In genomic region chr10:96863922-96864543, GRCh38 we compare ENCODE assay signal across 1 cellular context.
TF ChIP-seq lines count a peak whose summit lies in the region.

No MANE protein-coding gene starts in this region.

TF ChIP-seq in HepG2, 621 proteins besides CTCF, POLR2A, EP300 and RAD21 (continued from another document and continues in another):
- TF ChIP-seq CREB3 (CRISPR knock-in tag; IDR thresholded peaks at IDR 0.05) (no peak), BHLHE40 (IDR thresholded peaks at IDR 0.05; ENCODE audit: low read length) (no peak), CENPX (CRISPR knock-in tag; IDR thresholded peaks at IDR 0.05) (no peak), ZNF318 (CRISPR knock-in tag; IDR thresholded peaks at IDR 0.05) (no peak), ZNF768 (CRISPR knock-in tag; IDR thresholded peaks at IDR 0.05) (no peak), ZNF530 (CRISPR knock-in tag; IDR thresholded peaks at IDR 0.05; ENCODE audit: low read depth) (no peak), ZNF121 (CRISPR knock-in tag; IDR thresholded peaks at IDR 0.05) (no peak), LRRFIP1 (CRISPR knock-in tag; conservative IDR thresholded peaks at IDR 0.05) (no peak), JUND (CRISPR knock-in tag; IDR thresholded peaks at IDR 0.05) (peak; percentile 91; the same call in 1 of the 2 replicates), ZNF512B (CRISPR knock-in tag; IDR thresholded peaks at IDR 0.05; ENCODE audit: borderline replicate concordance) (no peak), GABPA (IDR thresholded peaks at IDR 0.05; ENCODE audit: low read depth, low read length) (no peak), GABPA (CRISPR knock-in tag; IDR thresholded peaks at IDR 0.05; ENCODE audit: low read depth) (peak; percentile 51; the same call in 1 of the 2 replicates), AGO1 (IDR thresholded peaks at IDR 0.05; ENCODE audit: low read depth, low read length, poor library complexity, severe bottlenecking) (no peak), ZSCAN31 (CRISPR knock-in tag; IDR thresholded peaks at IDR 0.05; ENCODE audit: low read depth) (no peak), ZNF441 (CRISPR knock-in tag; IDR thresholded peaks at IDR 0.05; ENCODE audit: borderline replicate concordance) (no peak), BRD4 (CRISPR knock-in tag; IDR thresholded peaks at IDR 0.05) (no peak), CCDC6 (CRISPR knock-in tag; IDR thresholded peaks at IDR 0.05) (no peak), IRF2 (CRISPR knock-in tag; IDR thresholded peaks at IDR 0.05) (peak; percentile 23), ZNF343 (CRISPR knock-in tag; IDR thresholded peaks at IDR 0.05) (no peak), WIZ (CRISPR knock-in tag; IDR thresholded peaks at IDR 0.05) (no peak), GATAD2A (CRISPR knock-in tag; IDR thresholded peaks at IDR 0.05) (peak; percentile 94), DNMT3B (CRISPR knock-in tag; conservative IDR thresholded peaks at IDR 0.05) (no peak), SMAD1 (CRISPR knock-in tag; IDR thresholded peaks at IDR 0.05; ENCODE audit: borderline replicate concordance, low read depth) (no peak), TRIM24 (CRISPR knock-in tag; IDR thresholded peaks at IDR 0.05) (peak; percentile 16; the same call in 1 of the 2 replicates), ZNF788 (CRISPR knock-in tag; IDR thresholded peaks at IDR 0.05; ENCODE audit: borderline replicate concordance) (no peak), YEATS4 (CRISPR knock-in tag; IDR thresholded peaks at IDR 0.05; ENCODE audit: borderline replicate concordance) (no peak), CC2D1A (CRISPR knock-in tag; IDR thresholded peaks at IDR 0.05) (no peak), ZFP36L2 (CRISPR knock-in tag; IDR thresholded peaks at IDR 0.05) (no peak)
- TF ChIP-seq, protein P1, sequence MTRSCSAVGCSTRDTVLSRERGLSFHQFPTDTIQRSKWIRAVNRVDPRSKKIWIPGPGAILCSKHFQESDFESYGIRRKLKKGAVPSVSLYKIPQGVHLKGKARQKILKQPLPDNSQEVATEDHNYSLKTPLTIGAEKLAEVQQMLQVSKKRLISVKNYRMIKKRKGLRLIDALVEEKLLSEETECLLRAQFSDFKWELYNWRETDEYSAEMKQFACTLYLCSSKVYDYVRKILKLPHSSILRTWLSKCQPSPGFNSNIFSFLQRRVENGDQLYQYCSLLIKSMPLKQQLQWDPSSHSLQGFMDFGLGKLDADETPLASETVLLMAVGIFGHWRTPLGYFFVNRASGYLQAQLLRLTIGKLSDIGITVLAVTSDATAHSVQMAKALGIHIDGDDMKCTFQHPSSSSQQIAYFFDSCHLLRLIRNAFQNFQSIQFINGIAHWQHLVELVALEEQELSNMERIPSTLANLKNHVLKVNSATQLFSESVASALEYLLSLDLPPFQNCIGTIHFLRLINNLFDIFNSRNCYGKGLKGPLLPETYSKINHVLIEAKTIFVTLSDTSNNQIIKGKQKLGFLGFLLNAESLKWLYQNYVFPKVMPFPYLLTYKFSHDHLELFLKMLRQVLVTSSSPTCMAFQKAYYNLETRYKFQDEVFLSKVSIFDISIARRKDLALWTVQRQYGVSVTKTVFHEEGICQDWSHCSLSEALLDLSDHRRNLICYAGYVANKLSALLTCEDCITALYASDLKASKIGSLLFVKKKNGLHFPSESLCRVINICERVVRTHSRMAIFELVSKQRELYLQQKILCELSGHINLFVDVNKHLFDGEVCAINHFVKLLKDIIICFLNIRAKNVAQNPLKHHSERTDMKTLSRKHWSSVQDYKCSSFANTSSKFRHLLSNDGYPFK (CRISPR knock-in tag; IDR thresholded peaks at IDR 0.05; ENCODE audit: borderline replicate concordance), result no peak
- TF ChIP-seq, protein P2, sequence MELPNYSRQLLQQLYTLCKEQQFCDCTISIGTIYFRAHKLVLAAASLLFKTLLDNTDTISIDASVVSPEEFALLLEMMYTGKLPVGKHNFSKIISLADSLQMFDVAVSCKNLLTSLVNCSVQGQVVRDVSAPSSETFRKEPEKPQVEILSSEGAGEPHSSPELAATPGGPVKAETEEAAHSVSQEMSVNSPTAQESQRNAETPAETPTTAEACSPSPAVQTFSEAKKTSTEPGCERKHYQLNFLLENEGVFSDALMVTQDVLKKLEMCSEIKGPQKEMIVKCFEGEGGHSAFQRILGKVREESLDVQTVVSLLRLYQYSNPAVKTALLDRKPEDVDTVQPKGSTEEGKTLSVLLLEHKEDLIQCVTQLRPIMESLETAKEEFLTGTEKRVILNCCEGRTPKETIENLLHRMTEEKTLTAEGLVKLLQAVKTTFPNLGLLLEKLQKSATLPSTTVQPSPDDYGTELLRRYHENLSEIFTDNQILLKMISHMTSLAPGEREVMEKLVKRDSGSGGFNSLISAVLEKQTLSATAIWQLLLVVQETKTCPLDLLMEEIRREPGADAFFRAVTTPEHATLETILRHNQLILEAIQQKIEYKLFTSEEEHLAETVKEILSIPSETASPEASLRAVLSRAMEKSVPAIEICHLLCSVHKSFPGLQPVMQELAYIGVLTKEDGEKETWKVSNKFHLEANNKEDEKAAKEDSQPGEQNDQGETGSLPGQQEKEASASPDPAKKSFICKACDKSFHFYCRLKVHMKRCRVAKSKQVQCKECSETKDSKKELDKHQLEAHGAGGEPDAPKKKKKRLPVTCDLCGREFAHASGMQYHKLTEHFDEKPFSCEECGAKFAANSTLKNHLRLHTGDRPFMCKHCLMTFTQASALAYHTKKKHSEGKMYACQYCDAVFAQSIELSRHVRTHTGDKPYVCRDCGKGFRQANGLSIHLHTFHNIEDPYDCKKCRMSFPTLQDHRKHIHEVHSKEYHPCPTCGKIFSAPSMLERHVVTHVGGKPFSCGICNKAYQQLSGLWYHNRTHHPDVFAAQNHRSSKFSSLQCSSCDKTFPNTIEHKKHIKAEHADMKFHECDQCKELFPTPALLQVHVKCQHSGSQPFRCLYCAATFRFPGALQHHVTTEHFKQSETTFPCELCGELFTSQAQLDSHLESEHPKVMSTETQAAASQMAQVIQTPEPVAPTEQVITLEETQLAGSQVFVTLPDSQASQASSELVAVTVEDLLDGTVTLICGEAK (IDR thresholded peaks at IDR 0.05), result no peak
- TF ChIP-seq, protein P2 (CRISPR knock-in tag; IDR thresholded peaks at IDR 0.05), result no peak; the same call in 1 of the 2 replicates
